ENCODE assay signal across 8 cellular contexts in the genomic region with DNA sequence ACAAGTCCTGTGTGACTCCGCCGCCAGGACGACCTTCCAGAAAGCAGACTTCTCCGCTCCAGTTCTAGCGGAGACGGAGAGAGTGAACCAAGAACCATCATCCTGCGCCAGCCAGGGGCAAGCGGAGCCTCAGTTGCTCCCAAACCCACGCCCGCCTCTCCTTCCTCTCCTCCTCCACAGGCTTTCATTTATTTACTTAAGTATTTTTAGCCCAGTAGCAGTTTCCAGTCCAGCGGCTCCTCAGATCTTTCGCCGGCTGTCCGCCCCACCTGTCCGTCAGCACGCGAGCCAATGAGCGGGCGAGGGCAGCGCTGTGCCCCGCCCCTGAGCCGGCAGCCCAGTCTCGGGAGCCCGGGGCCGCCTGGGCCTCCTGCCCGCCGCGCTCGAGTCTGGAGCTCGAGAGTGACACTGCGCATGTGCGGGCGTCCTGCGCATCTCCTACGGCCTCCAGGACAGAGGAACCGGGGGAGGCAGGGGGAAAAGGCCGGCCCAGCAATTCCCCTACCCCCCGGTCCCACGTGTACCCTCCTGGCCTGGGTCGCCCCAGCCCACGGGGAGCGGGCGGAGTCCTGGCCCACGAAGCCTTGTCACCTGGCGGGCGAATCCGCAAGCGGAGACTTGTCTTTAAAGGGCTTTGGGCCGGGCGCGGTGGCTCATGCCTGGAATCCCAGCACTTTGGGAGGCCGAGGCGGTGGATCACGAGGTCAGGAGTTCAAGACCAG. TPM values are rescaled to one million over a fixed set of nuclear protein-coding genes. Genes with fewer than 3 reads are reported as not detected.
DNase-seq lines count a peak whose midpoint lies in the region; ATAC-seq and TF ChIP-seq lines count a peak whose summit lies in the region.

A gene (plus strand): TSS at position 425 of the 722 bp plus-strand sequence.

- intact Hi-C loops in right cardiac atrium (cut with DNase I), result no loop called here
- intact Hi-C loops in vagina (cut with DNase I), result loop anchor here (5.0 kb wide), 1 partner anchor 37 kb away; no protein-coding TSS in a partner anchor

- peaks cover 6% of the 10 kb centered on the region for H3K4me1 Mint-ChIP-seq in T-helper 17 cell

- no peaks in the 10 kb centered on the region for H3K36me3 ChIP-seq in vagina

- no peaks in the 10 kb centered on the region for H3K27me3 ChIP-seq in right cardiac atrium (ENCODE audit: control insufficient read depth, insufficient read depth)
- H3K27me3 ChIP-seq in vagina, result no peaks in the 10 kb centered on the region

- peak within 1 kb of the TSS; percentile 97 for H3K27ac Mint-ChIP-seq in T-helper 17 cell

- peak within 1 kb of the TSS; percentile 93 for H3K4me3 Mint-ChIP-seq in T-helper 17 cell

- H3K27ac ChIP-seq in right cardiac atrium (ENCODE audit: low read length) (peak within 1 kb of the TSS; percentile 76), vagina (peak within 1 kb of the TSS; percentile 91)

- H3K4me3 ChIP-seq in right cardiac atrium (ENCODE audit: low read length), result peak within 1 kb of the TSS; percentile 62
- H3K4me3 ChIP-seq in vagina, result peak within 1 kb of the TSS; percentile 59 to 60

- ATAC-seq in HG02885 (IDR thresholded peaks at IDR 0.05; ENCODE audit: poor library complexity, unreplicated experiment) (peak; percentile 98), T-helper 17 cell (peak; percentile 99), right cardiac atrium (peak; percentile 99)

- no peaks in the 10 kb centered on the region for H3K9me3 ChIP-seq in T-helper 17 cell (ENCODE audit: control insufficient read depth, low read length, poor library complexity, severe bottlenecking)
- no peaks in the 10 kb centered on the region for H3K9me3 ChIP-seq in right cardiac atrium (ENCODE audit: control insufficient read depth, low read length)
- no peaks in the 10 kb centered on the region for H3K9me3 ChIP-seq in vagina

- H3K36me3 Mint-ChIP-seq in T-helper 17 cell (ENCODE audit: low read depth), result peaks cover 2% of the 10 kb centered on the region

- peak; percentile 76 for TF ChIP-seq POLR2A in GM15510 (IDR thresholded peaks at IDR 0.05; ENCODE audit: borderline replicate concordance, extremely low read depth, insufficient read length)
- TF ChIP-seq POLR2A in vagina (IDR thresholded peaks at IDR 0.05), result no peak

- peak in 1 of 3 experiments; percentile 15 for TF ChIP-seq CTCF in vagina (IDR thresholded peaks at IDR 0.05)

- peak; percentile 98 for DNase-seq in NCI-H1694 treated with DMSO at 0.1 percent for 48 hours (lab: John Stamatoyannopoulos, UW)
- DNase-seq in T-helper 17 cell, result peak; percentile 83 to 90 (median 86)
- peak; percentile 81 to 97 (median 95) for DNase-seq in anterior cingulate cortex (lab: John Stamatoyannopoulos, UW)
- DNase-seq in right cardiac atrium, result peak; percentile 99 to 100 (median 99)
- peak; percentile 97 for DNase-seq in putamen (ENCODE audit: low spot score)
- DNase-seq in vagina (ENCODE audit: extremely low spot score in 2 of 2), result peak in 1 of 2 donors; percentile 97

- under 1% methylated on average over 54 of the region's 54 CpGs for WGBS in right cardiac atrium

- no peaks in the 10 kb centered on the region for H3K27me3 Mint-ChIP-seq in T-helper 17 cell

- H3K4me1 ChIP-seq in right cardiac atrium (ENCODE audit: control insufficient read depth, insufficient read depth, low read length), result peaks cover 3% of the 10 kb centered on the region
- peaks cover 29% of the 10 kb centered on the region for H3K4me1 ChIP-seq in vagina

RNA-seq across cellular contexts. Expression of the gene that starts here (rescaled TPM):
- total RNA-seq in T-helper 17 cell, result 1 to 10 TPM in 1 of 2 donors, not detected in 1; 1.1 TPM
- under 1 TPM in 2 of 4 donors, not detected in 2; 0.60 to 0.70 TPM for total RNA-seq in right cardiac atrium
- not detected for polyA plus RNA-seq in right cardiac atrium
- not detected for total RNA-seq in vagina

Comparison
In these comparisons a context has a peak if more than half of its experiments do, and no peak if none do; other contexts are left out.
1. Peak in DNase-seq, ATAC-seq, H3K4me3 ChIP-seq and H3K27ac ChIP-seq in right cardiac atrium; RNA of the gene not detected or under 1 TPM.